In genomic region chr11:65919151-65920034, GRCh38 we compare ENCODE assay signal across 8 cellular contexts. TPM values are rescaled to one million over a fixed set of nuclear protein-coding genes. Genes with fewer than 3 reads are reported as not detected.
A peak's percentile ranks its signal among the peaks of the same experiment; 100 is the strongest.
DNase-seq lines count a peak whose midpoint lies in the region; ATAC-seq and TF ChIP-seq lines count a peak whose summit lies in the region.

Gene DRAP1 (plus strand): TSS chr11:65919426. CDS start chr11:65919502, 76 bp downstream.

- H3K27me3 ChIP-seq in trophoblast cell (ENCODE audit: insufficient read depth, low read length) (no peaks in the 10 kb centered on the region), tibial nerve (no peaks in the 10 kb centered on the region)

- H3K9me3 ChIP-seq in trophoblast cell (ENCODE audit: insufficient read depth, low read depth, low read length) (peaks cover 2% of the 10 kb centered on the region), tibial nerve (no peaks in the 10 kb centered on the region)

- peak; percentile 82 for ATAC-seq in HG02852 (IDR thresholded peaks at IDR 0.05; ENCODE audit: unreplicated experiment)
- peak; percentile 87 to 89 (median 88) for ATAC-seq in T-cell (replicated peaks in 1 of 4)

- no peak for TF ChIP-seq CTCF in GM12875 (IDR thresholded peaks at IDR 0.05; ENCODE audit: borderline replicate concordance, insufficient read depth, low read depth, low read length)
- peak in 1 of 5 experiments; percentile 66 for TF ChIP-seq CTCF in tibial nerve (IDR thresholded peaks at IDR 0.05)

- H3K14ac ChIP-seq in trophoblast cell (ENCODE audit: low read length), result peak within 1 kb of the TSS; percentile 98

- peak; percentile 99 for DNase-seq in NCI-H146 (lab: John Stamatoyannopoulos, UW)
- DNase-seq in T-cell, result peak; percentile 95 to 100 (median 98)
- peak; percentile 100 for DNase-seq in cardiac septum (ENCODE audit: low spot score)
- DNase-seq in trophoblast cell, result peak; percentile 98 to 99
- peak; percentile 94 to 98 for DNase-seq in tibial nerve (ENCODE audit: low spot score in 2 of 2)

- H3K9ac ChIP-seq in trophoblast cell (ENCODE audit: low read length), result peak within 1 kb of the TSS; percentile 96

- peak within 1 kb of the TSS; percentile 88 for H3K4ac ChIP-seq in trophoblast cell (ENCODE audit: low read depth, low read length)

- H3K36me3 ChIP-seq in trophoblast cell (ENCODE audit: control insufficient read depth in 1 of 2, insufficient read depth in 2 of 2, low read length in 2 of 2), result peaks cover 26 to 31% of the 10 kb centered on the region in 2 experiments
- peaks cover 0 to 30% (median 4%) of the 10 kb centered on the region in 3 donors for H3K36me3 ChIP-seq in tibial nerve

- peaks cover 39 to 43% of the 10 kb centered on the region in 2 experiments for H3K4me1 ChIP-seq in trophoblast cell (ENCODE audit: control insufficient read depth in 1 of 2, insufficient read depth in 2 of 2, low read length in 2 of 2)
- peaks cover 4 to 56% (median 42%) of the 10 kb centered on the region in 4 donors for H3K4me1 ChIP-seq in tibial nerve

- H3K27ac ChIP-seq in adipose tissue (ENCODE audit: low read depth, low read length), result peak within 1 kb of the TSS; percentile 56
- H3K27ac ChIP-seq in trophoblast cell (ENCODE audit: low read depth, low read length), result peak within 1 kb of the TSS; percentile 71
- H3K27ac ChIP-seq in tibial nerve, result peak within 1 kb of the TSS; percentile 84 to 98 (median 96)

- peak within 1 kb of the TSS; percentile 99 for H3K18ac ChIP-seq in trophoblast cell (ENCODE audit: low read length)

- peaks cover 40 to 59% (median 50%) of the 10 kb centered on the region in 3 donors for H3K4me1 Mint-ChIP-seq in T-cell

- H4K12ac ChIP-seq in trophoblast cell (ENCODE audit: low read depth, low read length), result peak within 1 kb of the TSS; percentile 95

- H3K27ac Mint-ChIP-seq in T-cell, result peak within 1 kb of the TSS; percentile 86 to 88

- H3K4me3 ChIP-seq in GM12875 (ENCODE audit: low read depth, low read length), result peak within 1 kb of the TSS; percentile 90
- peak within 1 kb of the TSS; percentile 92 for H3K4me3 ChIP-seq in trophoblast cell (ENCODE audit: low read depth, low read length)
- H3K4me3 ChIP-seq in tibial nerve, result peak within 1 kb of the TSS; percentile 76 to 99 (median 88)

- no peak within 1 kb of the TSS for H3K23ac ChIP-seq in trophoblast cell (ENCODE audit: low read length)

- H2AK5ac ChIP-seq in trophoblast cell (ENCODE audit: low read length), result peak within 1 kb of the TSS; percentile 96

- POLR2A ChIA-PET in T-cell (lab: Charles Lee), result interaction anchor here in 1 of 2 donors (0.6 kb wide), 1 partner anchor 15 kb away, joined by 4 read pairs; no protein-coding TSS in a partner anchor

- no peaks in the 10 kb centered on the region for H3K9me3 Mint-ChIP-seq in T-cell

- H2AFZ ChIP-seq in trophoblast cell (ENCODE audit: insufficient read depth, low read length, poor library complexity), result peak within 1 kb of the TSS; percentile 56

- intact Hi-C loops in cardiac septum (cut with DNase I), result loop anchor here (1.0 to 5.0 kb wide), 4 partner anchors 31 to 83 kb away; partner anchors contain the start of genes BANF1, EIF1AD, FIBP and SART1

- H4K91ac ChIP-seq in trophoblast cell (ENCODE audit: low read depth, low read length), result peak within 1 kb of the TSS; percentile 95

- peak in 1 of 2 donors; percentile 55 for TF ChIP-seq POLR2A in tibial nerve (IDR thresholded peaks at IDR 0.05)

- H3K4me2 ChIP-seq in trophoblast cell (ENCODE audit: low read length), result peak within 1 kb of the TSS; percentile 77

- peak within 1 kb of the TSS; percentile 93 for H4K8ac ChIP-seq in trophoblast cell (ENCODE audit: low read depth, low read length)

- H3K36me3 Mint-ChIP-seq in T-cell, result peaks cover 21% of the 10 kb centered on the region

- TF ChIP-seq EP300 in tibial nerve (IDR thresholded peaks at IDR 0.05), result peak; percentile 43 to 86

- 1% methylated on average over 69 to 102 of the region's 102 CpGs for WGBS in adipose tissue, 3 donors
- WGBS in trophoblast cell (ENCODE audit: extremely low coverage, insufficient coverage, insufficient read length), result no CpG with 5 or more reads among the region's 102 CpGs
- 0 to 1% methylated on average over 56 to 80 of the region's 102 CpGs for WGBS in tibial nerve, 2 donors

- H3K4me3 Mint-ChIP-seq in T-cell, result peak within 1 kb of the TSS; percentile 90 to 92 (median 91)

- no peaks in the 10 kb centered on the region for H3K27me3 Mint-ChIP-seq in T-cell

- H3K79me2 ChIP-seq in trophoblast cell (ENCODE audit: control insufficient read depth, insufficient read depth, low read length, poor library complexity), result peaks cover 10% of the 10 kb centered on the region

- peak within 1 kb of the TSS; percentile 93 for H2BK120ac ChIP-seq in trophoblast cell (ENCODE audit: insufficient read depth, low read length, poor library complexity)

- H3K79me1 ChIP-seq in trophoblast cell (ENCODE audit: low read length), result peaks cover 19% of the 10 kb centered on the region

- H2BK12ac ChIP-seq in trophoblast cell (ENCODE audit: low read length), result peak within 1 kb of the TSS; percentile 32

- peak within 1 kb of the TSS; percentile 81 for H2BK5ac ChIP-seq in trophoblast cell (ENCODE audit: low read depth, low read length, poor library complexity)

- CTCF ChIA-PET in T-cell (lab: Charles Lee), result interaction anchor here in 1 of 2 donors (0.6 to 1.3 kb wide), 4 partner anchors 29 to 60 kb away, joined by 3 to 6 read pairs (median 3); partner anchors contain the start of gene CCDC85B

RNA-seq across cellular contexts. Expression of gene DRAP1, which starts in this region (rescaled TPM):
- total RNA-seq in T-cell, result 100 to 1,000 TPM in 3 of 5 donors, 10 to 100 TPM in 2; 56.3 to 122 (median 107) TPM
- 100 to 1,000 TPM in 2 of 3 donors, 10 to 100 TPM in 1; 46.7 to 142 (median 107) TPM for polyA plus RNA-seq in adipose tissue
- total RNA-seq in cardiac septum, result 113 TPM
- 104 and 107 TPM in 2 replicates for polyA plus RNA-seq in trophoblast cell (2013)
- total RNA-seq in tibial nerve, result 100 to 1,000 TPM in 2 of 4 donors, 10 to 100 TPM in 2; 64.5 to 134 (median 93.3) TPM

Comparison
In these comparisons a context has a peak if more than half of its experiments do, and no peak if none do; other contexts are left out.
1. Peak in every context shown above with its lines: DNase-seq, ATAC-seq, H3K4me3 ChIP-seq and H3K27ac ChIP-seq.